1 cellular context compared by ENCODE assay signal in the genomic region with DNA sequence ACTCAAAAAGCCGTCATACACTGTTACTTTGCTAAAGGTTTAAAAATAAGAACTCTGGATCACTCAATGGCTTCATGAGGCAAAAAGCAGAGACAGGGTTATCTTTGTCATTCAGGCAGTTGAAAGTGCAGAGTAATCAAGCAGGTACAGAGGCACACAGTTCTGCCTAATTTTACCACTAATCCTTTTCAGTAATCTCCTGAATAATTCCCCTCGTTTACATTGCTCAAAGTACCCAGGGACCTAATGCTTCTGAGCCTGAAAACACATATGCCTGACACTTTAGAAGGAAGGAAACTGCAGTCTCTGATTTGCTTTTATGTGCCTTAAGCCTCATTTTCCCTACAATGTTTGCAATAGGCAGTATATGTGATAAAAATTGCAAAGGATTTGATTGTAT.
TF ChIP-seq lines count a peak whose summit lies in the region.

No MANE protein-coding gene starts in this region.

TF ChIP-seq in WTC11, 78 proteins besides CTCF, POLR2A, EP300 and RAD21 (continued from another document):
- TF ChIP-seq, protein P1, sequence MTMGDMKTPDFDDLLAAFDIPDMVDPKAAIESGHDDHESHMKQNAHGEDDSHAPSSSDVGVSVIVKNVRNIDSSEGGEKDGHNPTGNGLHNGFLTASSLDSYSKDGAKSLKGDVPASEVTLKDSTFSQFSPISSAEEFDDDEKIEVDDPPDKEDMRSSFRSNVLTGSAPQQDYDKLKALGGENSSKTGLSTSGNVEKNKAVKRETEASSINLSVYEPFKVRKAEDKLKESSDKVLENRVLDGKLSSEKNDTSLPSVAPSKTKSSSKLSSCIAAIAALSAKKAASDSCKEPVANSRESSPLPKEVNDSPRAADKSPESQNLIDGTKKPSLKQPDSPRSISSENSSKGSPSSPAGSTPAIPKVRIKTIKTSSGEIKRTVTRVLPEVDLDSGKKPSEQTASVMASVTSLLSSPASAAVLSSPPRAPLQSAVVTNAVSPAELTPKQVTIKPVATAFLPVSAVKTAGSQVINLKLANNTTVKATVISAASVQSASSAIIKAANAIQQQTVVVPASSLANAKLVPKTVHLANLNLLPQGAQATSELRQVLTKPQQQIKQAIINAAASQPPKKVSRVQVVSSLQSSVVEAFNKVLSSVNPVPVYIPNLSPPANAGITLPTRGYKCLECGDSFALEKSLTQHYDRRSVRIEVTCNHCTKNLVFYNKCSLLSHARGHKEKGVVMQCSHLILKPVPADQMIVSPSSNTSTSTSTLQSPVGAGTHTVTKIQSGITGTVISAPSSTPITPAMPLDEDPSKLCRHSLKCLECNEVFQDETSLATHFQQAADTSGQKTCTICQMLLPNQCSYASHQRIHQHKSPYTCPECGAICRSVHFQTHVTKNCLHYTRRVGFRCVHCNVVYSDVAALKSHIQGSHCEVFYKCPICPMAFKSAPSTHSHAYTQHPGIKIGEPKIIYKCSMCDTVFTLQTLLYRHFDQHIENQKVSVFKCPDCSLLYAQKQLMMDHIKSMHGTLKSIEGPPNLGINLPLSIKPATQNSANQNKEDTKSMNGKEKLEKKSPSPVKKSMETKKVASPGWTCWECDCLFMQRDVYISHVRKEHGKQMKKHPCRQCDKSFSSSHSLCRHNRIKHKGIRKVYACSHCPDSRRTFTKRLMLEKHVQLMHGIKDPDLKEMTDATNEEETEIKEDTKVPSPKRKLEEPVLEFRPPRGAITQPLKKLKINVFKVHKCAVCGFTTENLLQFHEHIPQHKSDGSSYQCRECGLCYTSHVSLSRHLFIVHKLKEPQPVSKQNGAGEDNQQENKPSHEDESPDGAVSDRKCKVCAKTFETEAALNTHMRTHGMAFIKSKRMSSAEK (CRISPR knock-in tag; IDR thresholded peaks at IDR 0.05; ENCODE audit: borderline replicate concordance): no peak
- TF ChIP-seq ZNF416 (CRISPR knock-in tag; IDR thresholded peaks at IDR 0.05): no peak
- TF ChIP-seq, protein P2, sequence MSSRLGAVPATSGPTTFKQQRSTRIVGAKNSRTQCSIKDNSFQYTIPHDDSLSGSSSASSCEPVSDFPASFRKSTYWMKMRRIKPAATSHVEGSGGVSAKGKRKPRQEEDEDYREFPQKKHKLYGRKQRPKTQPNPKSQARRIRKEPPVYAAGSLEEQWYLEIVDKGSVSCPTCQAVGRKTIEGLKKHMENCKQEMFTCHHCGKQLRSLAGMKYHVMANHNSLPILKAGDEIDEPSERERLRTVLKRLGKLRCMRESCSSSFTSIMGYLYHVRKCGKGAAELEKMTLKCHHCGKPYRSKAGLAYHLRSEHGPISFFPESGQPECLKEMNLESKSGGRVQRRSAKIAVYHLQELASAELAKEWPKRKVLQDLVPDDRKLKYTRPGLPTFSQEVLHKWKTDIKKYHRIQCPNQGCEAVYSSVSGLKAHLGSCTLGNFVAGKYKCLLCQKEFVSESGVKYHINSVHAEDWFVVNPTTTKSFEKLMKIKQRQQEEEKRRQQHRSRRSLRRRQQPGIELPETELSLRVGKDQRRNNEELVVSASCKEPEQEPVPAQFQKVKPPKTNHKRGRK (CRISPR knock-in tag; IDR thresholded peaks at IDR 0.05; ENCODE audit: borderline replicate concordance): no peak
